Comparison of ENCODE assay signal across 8 cellular contexts in genomic region chr11:94897330-94897768, GRCh38.
DNase-seq lines count a peak whose midpoint lies in the region; ATAC-seq, FAIRE-seq and TF ChIP-seq lines count a peak whose summit lies in the region.

No MANE protein-coding gene starts in this region.

- H3K4me1 Mint-ChIP-seq in activated CD4-positive, alpha-beta memory T cell treated with anti-CD3 and anti-CD28 coated beads for 36 hours (ENCODE audit: low read depth) = no peaks in the 10 kb centered on the region

- no peak overlapping the region for H3K4me3 ChIP-seq in pancreas

- peak; percentile 65 for ATAC-seq in HG02642 (IDR thresholded peaks at IDR 0.05; ENCODE audit: poor library complexity, unreplicated experiment)
- ATAC-seq in foreskin keratinocyte = peak; percentile 45
- peak in 3 of 4 donors; percentile 72 to 91 (median 80) for ATAC-seq in pancreas

- peaks cover 14% of the 10 kb centered on the region for H3K9me3 Mint-ChIP-seq in activated CD4-positive, alpha-beta memory T cell treated with anti-CD3 and anti-CD28 coated beads for 36 hours

- intact Hi-C loops in activated CD4-positive, alpha-beta memory T cell treated with anti-CD3 and anti-CD28 coated beads for 36 hours (cut with micrococcal nuclease) = loop anchor here (1.0 to 2.0 kb wide), 4 partner anchors 21 to 378 kb away; no protein-coding TSS in a partner anchor
- intact Hi-C loops in pancreas (cut with DNase I) = loop anchor here in 1 of 3 donors (5.0 kb wide), 1 partner anchor 270 kb away; no protein-coding TSS in a partner anchor

- H3K36me3 Mint-ChIP-seq in activated CD4-positive, alpha-beta memory T cell treated with anti-CD3 and anti-CD28 coated beads for 36 hours = peaks cover 1% of the 10 kb centered on the region

- WGBS in pancreas, 2 donors = 0 to 2% methylated on average over 1 of the region's 1 CpG

- no peak overlapping the region for H3K27ac Mint-ChIP-seq in activated CD4-positive, alpha-beta memory T cell treated with anti-CD3 and anti-CD28 coated beads for 36 hours

- H3K27me3 Mint-ChIP-seq in activated CD4-positive, alpha-beta memory T cell treated with anti-CD3 and anti-CD28 coated beads for 36 hours = no peaks in the 10 kb centered on the region

- TF ChIP-seq CTCF in foreskin keratinocyte (conservative IDR thresholded peaks at IDR 0.05) (peak; percentile 74), pancreas (IDR thresholded peaks at IDR 0.05) (peak; percentile 66 to 78 (median 68))

- peak; percentile 9 for FAIRE-seq in pancreas (lab: Jason Lieb, UNC)

- peak; percentile 9 for DNase-seq in SIG-M5 treated with dmso at 0.1 percent for 504 hours (lab: John Stamatoyannopoulos, UW; ENCODE audit: unreplicated experiment)
- no peak for DNase-seq in SIG-M5 (lab: John Stamatoyannopoulos, UW)
- peak; percentile 25 for DNase-seq in NCI-H226
- peak; percentile 54 for DNase-seq in activated CD4-positive, alpha-beta memory T cell treated with anti-CD3 and anti-CD28 coated beads for 36 hours
- DNase-seq in foreskin keratinocyte = no peak
- peak in 4 of 6 donors; percentile 21 to 63 (median 50) for DNase-seq in pancreas
- DNase-seq in OCI-M2 (lab: John Stamatoyannopoulos, UW; ENCODE audit: unreplicated experiment) = no peak

- H3K27ac ChIP-seq in foreskin keratinocyte (no peak overlapping the region), pancreas (no peak overlapping the region)

- CTCF ChIA-PET in activated CD4-positive, alpha-beta memory T cell treated with anti-CD3 and anti-CD28 coated beads for 36 hours (lab: Charles Lee) = interaction anchor here (0.6 to 3.1 kb wide), 21 partner anchors 12 to 375 kb away, joined by 3 to 24 read pairs (median 4); partner anchors contain the start of genes CWC15 and KDM4D

- no peak overlapping the region for H3K4me3 Mint-ChIP-seq in activated CD4-positive, alpha-beta memory T cell treated with anti-CD3 and anti-CD28 coated beads for 36 hours

- H3K9me3 ChIP-seq in pancreas = no peaks in the 10 kb centered on the region

- H3K27me3 ChIP-seq in foreskin keratinocyte (no peaks in the 10 kb centered on the region), pancreas (no peaks in the 10 kb centered on the region)

- H3K36me3 ChIP-seq in pancreas = no peaks in the 10 kb centered on the region

- POLR2A ChIA-PET in activated CD4-positive, alpha-beta memory T cell treated with anti-CD3 and anti-CD28 coated beads for 36 hours (lab: Charles Lee) = no interaction called here

- H3K4me1 ChIP-seq in foreskin keratinocyte (no peaks in the 10 kb centered on the region), pancreas (no peaks in the 10 kb centered on the region)

Comparison
In these comparisons a context has a peak if more than half of its experiments do, and no peak if none do; other contexts are left out.
1. DNase-seq: peak in SIG-M5 treated with dmso at 0.1 percent for 504 hours (single experiment), NCI-H226 (single experiment), activated CD4-positive, alpha-beta memory T cell treated with anti-CD3 and anti-CD28 coated beads for 36 hours (single experiment) and pancreas (4 of 6); none in SIG-M5 (single experiment), foreskin keratinocyte (0 of 2) and OCI-M2 (single experiment).
2. Peak in every context shown above with its lines, with median percentiles within 50 percentile points of each other: ATAC-seq.